ENCODE assay signal across 17 cellular contexts in genomic region chr17:46814446-46814845, GRCh38. TPM values are rescaled to one million over a fixed set of nuclear protein-coding genes. Genes with fewer than 3 reads are reported as not detected.
DNase-seq lines count a peak whose midpoint lies in the region; ATAC-seq, FAIRE-seq and TF ChIP-seq lines count a peak whose summit lies in the region.
"Had no signal": no experiment of that assay in that cellular context is flagged by ENCODE, and none has a peak within 500 bp of the region (broad histone marks: within the 10 kb centered on the region; RNA-seq: fewer than 3 reads in every experiment).

No MANE protein-coding gene starts in this region.

- H3K27ac Mint-ChIP-seq in GM23338, result no peak overlapping the region
- no peak overlapping the region for H3K27ac Mint-ChIP-seq in neural progenitor cell
- H3K27ac Mint-ChIP-seq: CD4-positive, CD25-positive, alpha-beta regulatory T cell had no signal

- TF ChIP-seq CTCF in GM23338 (conservative IDR thresholded peaks at IDR 0.05; ENCODE audit: low read depth in 2 of 2) (no peak), H1 (IDR thresholded peaks at IDR 0.05; ENCODE audit: control extremely low read depth in 1 of 3, insufficient read depth in 1 of 3, low read depth in 1 of 3, low read length in 3 of 3) (no peak), neural progenitor cell (IDR thresholded peaks at IDR 0.05) (no peak)

- no peak overlapping the region for H2BK5ac ChIP-seq in H1 (ENCODE audit: low read depth, low read length)

- H3K4me1 ChIP-seq in GM23338 (ENCODE audit: insufficient read depth) (peaks cover 43% of the 10 kb centered on the region), HUES6 (ENCODE audit: control insufficient read depth, insufficient read depth, low read length) (peaks cover 76% of the 10 kb centered on the region), H1 (replicated peaks in 1 of 4; ENCODE audit: control insufficient read depth in 3 of 4, insufficient read depth in 4 of 4, low read length in 3 of 4) (peaks cover 0 to 32% (median 17%) of the 10 kb centered on the region in 4 experiments; a peak in 6 of 7 replicates), neural progenitor cell (peaks cover 16% of the 10 kb centered on the region)

- H4K91ac ChIP-seq in H1 (replicated peaks; ENCODE audit: insufficient read length, low read length), result no peak overlapping the region

- H3K36me3 ChIP-seq in GM23338 (ENCODE audit: insufficient read depth) (no peaks in the 10 kb centered on the region), HUES6 (ENCODE audit: control insufficient read depth, insufficient read depth, low read length) (peaks cover 3% of the 10 kb centered on the region; the same call in 1 of the 2 replicates), H1 (ENCODE audit: control insufficient read depth in 2 of 4, insufficient read depth in 4 of 4, low read length in 3 of 4) (no peaks in the 10 kb centered on the region), neural progenitor cell (no peaks in the 10 kb centered on the region)
- H3K36me3 ChIP-seq: BLaER1 treated with 17β-estradiol and CSF1 and Interleukin-3, amounts not matched to agents 10 nM and 100 nM had no signal

- TF ChIP-seq POLR2A in H1 (IDR thresholded peaks at IDR 0.05; ENCODE audit: control extremely low read depth in 1 of 2, low read depth in 2 of 2, low read length in 2 of 2), result no peak

- H4K8ac ChIP-seq in H1 (ENCODE audit: extremely low read depth, insufficient read depth, low read length), result no peak overlapping the region

- H3K9me3 ChIP-seq in HUES6 (ENCODE audit: control insufficient read depth, insufficient read depth, low read depth, low read length) (no peaks in the 10 kb centered on the region), H1 (ENCODE audit: insufficient read depth in 2 of 2, low read depth in 1 of 2, low read length in 1 of 2) (no peaks in the 10 kb centered on the region), neural progenitor cell (ENCODE audit: low read depth) (no peaks in the 10 kb centered on the region)
- H3K9me3 ChIP-seq: BLaER1 treated with 17β-estradiol and CSF1 and Interleukin-3, amounts not matched to agents 10 nM and 100 nM had no signal

- no peak overlapping the region for H3K18ac ChIP-seq in H1 (ENCODE audit: extremely low read depth, low read length)

- H3K56ac ChIP-seq in H1 (replicated peaks; ENCODE audit: insufficient read length, low read depth, low read length), result no peak overlapping the region

- H3K27me3 ChIP-seq in GM23338 (ENCODE audit: insufficient read depth), result peaks cover 64% of the 10 kb centered on the region
- peaks cover 36% of the 10 kb centered on the region for H3K27me3 ChIP-seq in HUES6 (ENCODE audit: control insufficient read depth, insufficient read depth, low read length)
- H3K27me3 ChIP-seq in H1 (replicated peaks in 1 of 4; ENCODE audit: control insufficient read depth in 3 of 4, extremely low read depth in 1 of 4, insufficient read depth in 3 of 4, low read length in 3 of 4), result peaks cover 19 to 50% (median 45%) of the 10 kb centered on the region in 4 experiments
- peaks cover 80% of the 10 kb centered on the region for H3K27me3 ChIP-seq in neural progenitor cell

- ATAC-seq in GM23338 (no peak), GM19397 (IDR thresholded peaks at IDR 0.05; ENCODE audit: unreplicated experiment) (no peak)

- POLR2A ChIA-PET in H1 (lab: Charles Lee; ENCODE audit: partially characterized antibody), result interaction anchor here (0.9 to 1.4 kb wide), 2 partner anchors 25 to 42 kb away, joined by 3 read pairs; no protein-coding TSS in a partner anchor

- CTCF ChIA-PET in H1 (lab: Charles Lee; ENCODE audit: partially characterized antibody), result interaction anchor here (0.7 to 3.0 kb wide), 12 partner anchors 7 to 144 kb away, joined by 3 to 15 read pairs (median 6); no protein-coding TSS in a partner anchor

- no peak for DNase-seq in GM23338 (ENCODE audit: low spot score)
- DNase-seq in H1 (ENCODE audit: low read depth in 1 of 2, low spot score in 2 of 2), result no peak
- DNase-seq in neural progenitor cell (ENCODE audit: low spot score), result no peak
- no peak for DNase-seq in pons (ENCODE audit: low spot score)
- no peak for DNase-seq in activated CD4-positive, alpha-beta T cell treated with anti-CD3 and anti-CD28 coated beads, Interleukin-2, amount 50 U/mL, for 4 hours
- DNase-seq in stimulated activated naive CD4-positive, alpha-beta T cell (lab: John Stamatoyannopoulos, UW), result no peak
- DNase-seq: ACHN; Calu3; CD4-positive, CD25-positive, alpha-beta regulatory T cell; DMS 273 treated with DMSO at 0.1 percent for 48 hours; DND-41; H7 had no signal

- WGBS in H1 (ENCODE audit: extremely low coverage in 1 of 2, insufficient coverage in 1 of 2, insufficient read length in 1 of 2, insufficient replicate concordance in 2 of 2, low coverage in 1 of 2, low lambda C conversion rate in 2 of 2, missing lambda C conversion rate in 1 of 2), 2 experiments, result 79% methylated on average over 7 of the region's 7 CpGs; no CpG with 5 or more reads in 1 of the 2 experiments

- H2BK12ac ChIP-seq in H1 (ENCODE audit: low read depth, low read length), result 0 out of 2 replicates have a peak overlapping the region, but pooled peaks have one; percentile 7

- no peak overlapping the region for H2BK20ac ChIP-seq in H1 (ENCODE audit: low read length)

- H3K23me2 ChIP-seq in H1 (ENCODE audit: low read depth, low read length), result peaks cover 13% of the 10 kb centered on the region; the same call in 1 of the 2 replicates

- H3K14ac ChIP-seq in H1 (ENCODE audit: insufficient read length), result no peak overlapping the region

- no peak overlapping the region; the same call in 1 of the 2 replicates for H2BK15ac ChIP-seq in H1 (ENCODE audit: low read length)

- H3K36me3 Mint-ChIP-seq in GM23338 (ENCODE audit: low read depth) (no peaks in the 10 kb centered on the region), neural progenitor cell (peaks cover 14% of the 10 kb centered on the region)
- H3K36me3 Mint-ChIP-seq: CD4-positive, CD25-positive, alpha-beta regulatory T cell had no signal

- H2BK120ac ChIP-seq in H1 (replicated peaks; ENCODE audit: low read depth, low read length), result no peak overlapping the region

- no peak overlapping the region for H3K9ac ChIP-seq in HUES6 (ENCODE audit: low read length)
- H3K9ac ChIP-seq in H1 (replicated peaks in 1 of 4; ENCODE audit: extremely low read depth in 1 of 4, low read depth in 3 of 4, low read length in 3 of 4), result no peak overlapping the region
- no peak overlapping the region for H3K9ac ChIP-seq in neural progenitor cell
- H3K9ac ChIP-seq: BLaER1 treated with 17β-estradiol and CSF1 and Interleukin-3, amounts not matched to agents 10 nM and 100 nM had no signal

- no peak for FAIRE-seq in H1 (lab: Jason Lieb, UNC)

- no peaks in the 10 kb centered on the region for H4K20me1 ChIP-seq in GM23338 (replicated peaks; ENCODE audit: insufficient read depth)
- peaks cover 0 to 4% of the 10 kb centered on the region in 2 experiments for H4K20me1 ChIP-seq in H1 (replicated peaks in 1 of 2; ENCODE audit: control insufficient read depth in 1 of 2, insufficient read depth in 2 of 2, low read length in 2 of 2)
- peaks cover 29% of the 10 kb centered on the region for H4K20me1 ChIP-seq in neural progenitor cell (ENCODE audit: low read depth)

- H3K79me2 ChIP-seq in GM23338 (replicated peaks; ENCODE audit: insufficient read depth) (no peaks in the 10 kb centered on the region), H1 (ENCODE audit: control insufficient read depth in 1 of 2, insufficient read depth in 2 of 2, low read length in 2 of 2) (no peaks in the 10 kb centered on the region), neural progenitor cell (ENCODE audit: low read depth) (no peaks in the 10 kb centered on the region)

- H2AFZ ChIP-seq in GM23338, result no peak overlapping the region
- H2AFZ ChIP-seq in H1 (ENCODE audit: low read length), result no peak overlapping the region
- H2AFZ ChIP-seq in neural progenitor cell (replicated peaks), result no peak overlapping the region

- peaks cover 57% of the 10 kb centered on the region for H3K27me3 Mint-ChIP-seq in GM23338 (ENCODE audit: insufficient read depth, low read depth, poor library complexity)
- H3K27me3 Mint-ChIP-seq in neural progenitor cell (ENCODE audit: insufficient read depth, low read depth), result peaks cover 28% of the 10 kb centered on the region

- peaks cover 66% of the 10 kb centered on the region for H3K4me1 Mint-ChIP-seq in GM23338
- peaks cover 69% of the 10 kb centered on the region for H3K4me1 Mint-ChIP-seq in neural progenitor cell

- H3K4me3 ChIP-seq in GM23338 (no peak overlapping the region), HUES6 (ENCODE audit: low read depth, low read length) (peak overlapping the region; percentile 10; the same call in 1 of the 2 replicates), H1 (ENCODE audit: extremely low read depth in 1 of 4, insufficient read depth in 2 of 4, low read depth in 3 of 4, low read length in 4 of 4) (no peak overlapping the region), neural progenitor cell (no peak overlapping the region)
- H3K4me3 ChIP-seq: BLaER1 treated with 17β-estradiol and CSF1 and Interleukin-3, amounts not matched to agents 10 nM and 100 nM had no signal

- peak overlapping the region; percentile 60; the same call in 1 of the 2 replicates for H3K4me2 ChIP-seq in GM23338
- H3K4me2 ChIP-seq in H1 (ENCODE audit: insufficient read depth in 1 of 2, low read depth in 2 of 2, low read length in 2 of 2), result no peak overlapping the region
- H3K4me2 ChIP-seq in neural progenitor cell, result no peak overlapping the region
- H3K4me2 ChIP-seq: BLaER1 treated with 17β-estradiol and CSF1 and Interleukin-3, amounts not matched to agents 10 nM and 100 nM had no signal

- H3K27ac ChIP-seq in GM23338 (ENCODE audit: low read depth), result no peak overlapping the region
- no peak overlapping the region for H3K27ac ChIP-seq in HUES6 (ENCODE audit: low read depth, low read length)
- no peak overlapping the region for H3K27ac ChIP-seq in H1 (ENCODE audit: low read depth, low read length)
- no peak overlapping the region for H3K27ac ChIP-seq in neural progenitor cell
- H3K27ac ChIP-seq: BLaER1 treated with 17β-estradiol and CSF1 and Interleukin-3, amounts not matched to agents 10 nM and 100 nM had no signal

- H3F3A ChIP-seq in GM23338 (replicated peaks; ENCODE audit: low read depth) (peaks cover 6% of the 10 kb centered on the region), neural progenitor cell (ENCODE audit: low read depth) (peaks cover 7% of the 10 kb centered on the region)

- 0 out of 2 replicates have a peak overlapping the region, but pooled peaks have one; percentile 5 for H2AK5ac ChIP-seq in H1 (ENCODE audit: low read depth, low read length)

- TF ChIP-seq EP300 in H1 (IDR thresholded peaks at IDR 0.05; ENCODE audit: borderline replicate concordance in 1 of 2, low read depth in 2 of 2, low read length in 2 of 2), result no peak

- H3K9me2 ChIP-seq in GM23338 (ENCODE audit: insufficient read depth), result no peaks in the 10 kb centered on the region

- TF ChIP-seq RAD21 in H1 (IDR thresholded peaks at IDR 0.05 in 1 of 2, conservative IDR thresholded peaks at IDR 0.05 in 1 of 2; ENCODE audit: low read depth in 2 of 2, low read length in 2 of 2), result no peak

- no peak overlapping the region for H3K4ac ChIP-seq in H1 (replicated peaks; ENCODE audit: insufficient read length, low read depth, low read length)

- H4K5ac ChIP-seq in H1 (ENCODE audit: insufficient read length, low read depth, low read length), result no peak overlapping the region

- no peak overlapping the region for H3K23ac ChIP-seq in H1 (ENCODE audit: insufficient read length)

- H3K4me3 Mint-ChIP-seq in GM23338 (no peak overlapping the region), neural progenitor cell (peak overlapping the region; percentile 56)
- H3K4me3 Mint-ChIP-seq: CD4-positive, CD25-positive, alpha-beta regulatory T cell had no signal

- no peaks in the 10 kb centered on the region; the same call in 2 of the 3 replicates for H3K9me3 Mint-ChIP-seq in GM23338
- no peaks in the 10 kb centered on the region for H3K9me3 Mint-ChIP-seq in neural progenitor cell

- no peaks in the 10 kb centered on the region; the same call in 1 of the 2 replicates for H3K79me1 ChIP-seq in H1 (ENCODE audit: low read depth, low read length)

RNA-seq across cellular contexts. Expression of gene WNT3, which starts 4.0 kb away (rescaled TPM):
- total RNA-seq in GM23338 (2014; rRNA removed; shearing (Covaris generic)), result 2.7 and 3.6 TPM in 2 replicates
- 2.8 and 3.4 TPM in 2 replicates for polyA plus RNA-seq in GM23338 (2016; fragmentation: Nextera tagmentation; extraction: Ambion mirVana)
- 1.3 and 2.0 TPM in 2 replicates for total RNA-seq in H1 (2021; fragmentation: NEBNext Ultra II Directional; extraction: Animal tissue kit (Norgen Biotek cat#: 25700))
- 0.56 and 0.96 TPM in 2 replicates for polyA plus RNA-seq in H1 (2011; rRNA removed)
- polyA plus RNA-seq in H1 (2011; cell fraction: cytosol; rRNA removed), result 1.00 TPM
- polyA plus RNA-seq in H1 (2011; cell fraction: nucleus; rRNA removed), result 1.2 TPM
- polyA plus RNA-seq in H1 (2012, experiment 1 of 2), result 0.40 to 1.3 TPM (median 0.77 TPM) in 4 replicates
- 0.76 TPM for polyA plus RNA-seq in H1 (2012, experiment 2 of 2)
- 5.2 TPM for polyA plus RNA-seq in H1 (2013, experiment 1 of 2)
- polyA plus RNA-seq in H1 (2013, experiment 2 of 2), result 6.7 TPM
- polyA minus RNA-seq in H1 (2011; rRNA and poly(A)+ RNA removed), result 0.71 and 0.91 TPM in 2 replicates
- polyA minus RNA-seq in H1 (2011; cell fraction: cytosol; rRNA and poly(A)+ RNA removed), result 0.66 TPM
- polyA minus RNA-seq in H1 (2011; cell fraction: nucleus; rRNA and poly(A)+ RNA removed), result 0.60 TPM
- total RNA-seq in neural progenitor cell (ENCODE audit: low replicate concordance), result 1.1 and 1.7 TPM in 2 replicates
- total RNA-seq: CD4-positive, CD25-positive, alpha-beta regulatory T cell had no signal
- polyA plus RNA-seq: CD4-positive, CD25-positive, alpha-beta regulatory T cell had no signal

RNA-seq across cellular contexts. Expression of gene WNT9B, which starts 36.9 kb away (rescaled TPM):
- 0.17 and 0.62 TPM in 2 replicates for total RNA-seq in GM23338 (2014; rRNA removed; shearing (Covaris generic))
- polyA plus RNA-seq in GM23338 (2016; fragmentation: Nextera tagmentation; extraction: Ambion mirVana), result not detected in 2 replicates
- not detected in 2 replicates for total RNA-seq in H1 (2021; fragmentation: NEBNext Ultra II Directional; extraction: Animal tissue kit (Norgen Biotek cat#: 25700))
- 0.21 and 0.35 TPM in 2 replicates for polyA plus RNA-seq in H1 (2011; rRNA removed)
- 0.09 TPM for polyA plus RNA-seq in H1 (2011; cell fraction: cytosol; rRNA removed)
- polyA plus RNA-seq in H1 (2011; cell fraction: nucleus; rRNA removed), result 0.10 TPM
- polyA plus RNA-seq in H1 (2012, experiment 1 of 2), result 0.13 to 0.15 TPM in 2 of 4 replicates, not detected in the others
- not detected for polyA plus RNA-seq in H1 (2012, experiment 2 of 2)
- polyA plus RNA-seq in H1 (2013, experiment 1 of 2), result 0.16 TPM
- 0.11 TPM for polyA plus RNA-seq in H1 (2013, experiment 2 of 2)
- polyA minus RNA-seq in H1 (2011; rRNA and poly(A)+ RNA removed), result 0.12 and 0.47 TPM in 2 replicates
- polyA minus RNA-seq in H1 (2011; cell fraction: cytosol; rRNA and poly(A)+ RNA removed), result not detected
- polyA minus RNA-seq in H1 (2011; cell fraction: nucleus; rRNA and poly(A)+ RNA removed), result not detected
- 0.12 TPM in 1 of 2 replicates, not detected in the other for total RNA-seq in neural progenitor cell (ENCODE audit: low replicate concordance)
- total RNA-seq: A172; Calu3; CD4-positive, CD25-positive, alpha-beta regulatory T cell; HT1080 had no signal
- polyA plus RNA-seq: CD4-positive, CD25-positive, alpha-beta regulatory T cell had no signal
